ENCODE assay signal across 15 cellular contexts in the genomic region with DNA sequence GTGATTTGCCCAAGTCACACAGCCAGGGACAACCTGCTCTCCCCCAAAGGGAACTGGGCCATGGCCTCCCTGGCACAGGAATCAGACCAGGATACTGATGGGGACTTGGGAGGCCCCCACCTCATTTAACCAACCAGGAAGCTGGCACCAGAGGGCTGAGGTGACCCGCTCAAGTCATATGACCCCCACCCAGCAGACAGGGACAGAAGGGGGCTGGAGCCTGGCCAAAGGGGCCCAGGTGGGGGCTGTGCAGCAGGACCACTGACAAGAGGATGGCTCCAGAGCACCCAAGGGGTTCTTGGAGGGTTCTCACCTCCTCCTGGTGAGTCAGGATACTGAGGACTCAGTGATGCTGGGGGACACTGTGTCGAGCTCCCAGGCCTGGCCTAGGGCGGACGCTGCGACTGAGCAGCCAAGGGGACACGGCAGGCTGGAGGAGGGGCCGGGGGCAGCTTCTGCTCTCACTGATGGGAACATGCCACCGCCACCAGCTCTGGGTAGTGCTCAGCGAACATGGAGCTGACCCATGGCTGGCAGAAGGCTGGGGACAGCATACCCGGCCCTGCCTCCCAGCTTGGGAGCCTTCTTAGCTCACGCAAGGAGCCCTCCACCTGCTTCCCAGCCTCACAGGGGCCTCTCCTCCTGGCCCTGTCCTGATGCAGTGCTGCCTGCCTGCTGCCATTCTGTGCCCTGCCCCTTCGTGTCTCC. TPM values are rescaled to one million over a fixed set of nuclear protein-coding genes. Genes with fewer than 3 reads are reported as not detected.
DNase-seq lines count a peak whose midpoint lies in the region; ATAC-seq and TF ChIP-seq lines count a peak whose summit lies in the region.
"Had no signal": no experiment of that assay in that cellular context is flagged by ENCODE, and none has a peak within 500 bp of the region (broad histone marks: within the 10 kb centered on the region; RNA-seq: fewer than 3 reads in every experiment).

No MANE protein-coding gene starts in this region.

- H3K4me3 Mint-ChIP-seq in nephron progenitor cell = no peak overlapping the region

- H3K27ac Mint-ChIP-seq in nephron progenitor cell = peak overlapping the region; percentile 42

- no peak overlapping the region for H3K4me3 ChIP-seq in coronary artery

- DNase-seq in Right ventricle myocardium inferior (ENCODE audit: missing footprints) = no peak
- no peak for DNase-seq in Right ventricle myocardium superior
- DNase-seq in coronary artery (ENCODE audit: low spot score) = peak; percentile 69
- no peak for DNase-seq in nephron progenitor cell
- no peak for DNase-seq in GM20000 (ENCODE audit: low spot score)
- no peak for DNase-seq in HuH-7 (ENCODE audit: low spot score)
- DNase-seq in DMS 273 (lab: John Stamatoyannopoulos, UW; ENCODE audit: unreplicated experiment) = no peak
- DNase-seq in stimulated activated CD4-positive, alpha-beta T cell treated with anti-CD3 and anti-CD28 coated beads, Interleukin-1b, Interleukin-23, amount 100 ng/mL, for 48 hours = no peak
- DNase-seq: anterior cingulate cortex, BE2C, naive B cell, NCI-H2171 had no signal

- H3K27ac ChIP-seq in coronary artery = peak overlapping the region in 1 of 2 donors; percentile 32
- H3K27ac ChIP-seq: epithelial cell of prostate, KMS-11, VCaP had no signal

- peaks cover 15% of the 10 kb centered on the region for H3K27me3 Mint-ChIP-seq in nephron progenitor cell (ENCODE audit: low read depth, poor library complexity)

- no peaks in the 10 kb centered on the region for H3K4me1 Mint-ChIP-seq in nephron progenitor cell

- no peaks in the 10 kb centered on the region for H3K36me3 Mint-ChIP-seq in nephron progenitor cell (ENCODE audit: low read depth)

- no peak for TF ChIP-seq CTCF in coronary artery (IDR thresholded peaks at IDR 0.05)
- no peak for TF ChIP-seq CTCF in nephron progenitor cell (IDR thresholded peaks at IDR 0.05)
- TF ChIP-seq CTCF in GM20000 (IDR thresholded peaks at IDR 0.05; ENCODE audit: extremely low read depth, missing control alignments) = no peak

- ATAC-seq in Right ventricle myocardium inferior (peak; percentile 14), Right ventricle myocardium superior (ENCODE audit: poor library complexity) (no peak)

- peaks cover 32% of the 10 kb centered on the region for H3K9me3 Mint-ChIP-seq in nephron progenitor cell

- intact Hi-C loops in Right ventricle myocardium inferior (cut with DNase I) (no loop called here), Right ventricle myocardium superior (cut with DNase I) (no loop called here)

RNA-seq across cellular contexts. Expression of a gene that starts 1.2 kb away (rescaled TPM):
- total RNA-seq in Right ventricle myocardium inferior (1.4 TPM), Right ventricle myocardium superior (0.48 TPM)

RNA-seq across cellular contexts. Expression of a gene that starts 42.3 kb away (rescaled TPM):
- 26.8 TPM for total RNA-seq in Right ventricle myocardium inferior
- total RNA-seq in Right ventricle myocardium superior = 23.2 TPM
